Comparison of ENCODE assay signal across 17 cellular contexts in the genomic region with DNA sequence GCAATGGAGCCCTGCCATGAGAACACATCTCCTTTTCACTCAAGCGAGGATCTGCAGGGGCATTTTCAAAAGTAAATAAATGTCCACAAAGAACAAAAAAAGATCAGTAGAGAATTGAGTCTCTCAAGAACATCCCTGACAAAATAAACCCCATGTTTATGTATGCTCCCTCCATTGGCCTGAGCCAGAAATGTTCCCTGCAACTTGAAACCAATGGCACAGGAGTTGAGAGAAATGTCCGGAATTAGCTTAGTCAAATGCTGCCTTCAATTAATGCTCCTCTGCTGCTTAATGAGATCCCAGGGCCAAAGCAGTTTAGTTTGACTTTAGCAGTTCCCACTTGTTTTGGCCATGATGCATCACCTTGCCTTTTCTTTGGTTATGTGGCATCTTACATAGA.
DNase-seq lines count a peak whose midpoint lies in the region; ATAC-seq, FAIRE-seq and TF ChIP-seq lines count a peak whose summit lies in the region.
"Had no signal": no experiment of that assay in that cellular context is flagged by ENCODE, and none has a peak within 500 bp of the region (broad histone marks: within the 10 kb centered on the region; RNA-seq: fewer than 3 reads in every experiment).

No MANE protein-coding gene starts in this region.

- no peaks in the 10 kb centered on the region for H3K79me2 ChIP-seq in trophoblast cell (ENCODE audit: control insufficient read depth, insufficient read depth, low read length, poor library complexity)

- peak; percentile 36 for FAIRE-seq in GM12892 (lab: Jason Lieb, UNC)
- FAIRE-seq: H1 had no signal

- no peak overlapping the region for H2BK5ac ChIP-seq in trophoblast cell (ENCODE audit: low read depth, low read length, poor library complexity)

- H3K27me3 Mint-ChIP-seq in activated naive CD8-positive, alpha-beta T cell treated with anti-CD3 and anti-CD28 coated beads, Interleukin-2, amount 50 U/mL, for 24 hours, result no peaks in the 10 kb centered on the region
- H3K27me3 Mint-ChIP-seq: B cell had no signal

- H3K9ac ChIP-seq in adipocyte (ENCODE audit: low read length), result no peak overlapping the region
- H3K9ac ChIP-seq in trophoblast cell (ENCODE audit: low read length), result peak overlapping the region; percentile 26

- H3K4me3 ChIP-seq in adipocyte (ENCODE audit: low read length) (no peak overlapping the region), trophoblast cell (ENCODE audit: low read depth, low read length) (no peak overlapping the region)

- no peak for DNase-seq in GM12892 (ENCODE audit: insufficient read length)
- DNase-seq in NCI-H526 treated with DMSO at 0.1 percent for 48 hours (lab: John Stamatoyannopoulos, UW), result peak; percentile 44
- peak; percentile 37 for DNase-seq in adipocyte (ENCODE audit: low read depth)
- no peak for DNase-seq in trophoblast cell
- no peak for DNase-seq in activated naive CD8-positive, alpha-beta T cell treated with anti-CD3 and anti-CD28 coated beads, Interleukin-2, amount 50 U/mL, for 24 hours
- no peak for DNase-seq in activated CD4-positive, alpha-beta T cell treated with anti-CD3 and anti-CD28 coated beads, Interleukin-2, amount 50 U/mL, for 48 hours
- DNase-seq in dedifferentiated amniotic fluid mesenchymal stem cell (ENCODE audit: extremely low spot score), result no peak
- DNase-seq: C1 segment of cervical spinal cord; CD4-positive, CD25-positive, alpha-beta regulatory T cell; CD8-positive, alpha-beta memory T cell; COR-L47; DMS153; DMS79; GDM1; H9 had no signal

- H3K36me3 ChIP-seq in adipocyte (ENCODE audit: control insufficient read depth, insufficient read depth, low read length, severe bottlenecking) (peaks cover 11% of the 10 kb centered on the region), trophoblast cell (ENCODE audit: control insufficient read depth in 1 of 2, insufficient read depth in 2 of 2, low read length in 2 of 2) (no peaks in the 10 kb centered on the region)

- no peak for TF ChIP-seq POLR2A in GM12892 (IDR thresholded peaks at IDR 0.05; ENCODE audit: low read depth, low read length)

- H3K27ac ChIP-seq in trophoblast cell (ENCODE audit: low read depth, low read length), result no peak overlapping the region

- peaks cover 43% of the 10 kb centered on the region for H3K4me1 ChIP-seq in adipocyte (ENCODE audit: control insufficient read depth, insufficient read depth, low read length)
- H3K4me1 ChIP-seq in trophoblast cell (ENCODE audit: control insufficient read depth in 1 of 2, insufficient read depth in 2 of 2, low read length in 2 of 2), result no peaks in the 10 kb centered on the region

- no peaks in the 10 kb centered on the region for H3K79me1 ChIP-seq in trophoblast cell (ENCODE audit: low read length)

- H3K36me3 Mint-ChIP-seq in activated naive CD8-positive, alpha-beta T cell treated with anti-CD3 and anti-CD28 coated beads, Interleukin-2, amount 50 U/mL, for 24 hours (ENCODE audit: low read depth), result no peaks in the 10 kb centered on the region
- H3K36me3 Mint-ChIP-seq: CD4-positive, CD25-positive, alpha-beta regulatory T cell; CD8-positive, alpha-beta memory T cell had no signal

- peaks cover 10% of the 10 kb centered on the region for H3K4me1 Mint-ChIP-seq in activated naive CD8-positive, alpha-beta T cell treated with anti-CD3 and anti-CD28 coated beads, Interleukin-2, amount 50 U/mL, for 24 hours

- no peak overlapping the region for H3K4me2 ChIP-seq in trophoblast cell (ENCODE audit: low read length)

- H3K27me3 ChIP-seq in adipocyte (replicated peaks; ENCODE audit: control insufficient read depth, insufficient read depth, low read length), result no peaks in the 10 kb centered on the region
- H3K27me3 ChIP-seq in trophoblast cell (ENCODE audit: insufficient read depth, low read length), result no peaks in the 10 kb centered on the region

- no CpG with 5 or more reads among the region's 2 CpGs for WGBS in trophoblast cell (ENCODE audit: extremely low coverage, insufficient coverage, insufficient read length)

- H3K9me3 ChIP-seq in adipocyte (ENCODE audit: control insufficient read depth, low read length) (no peaks in the 10 kb centered on the region), trophoblast cell (ENCODE audit: insufficient read depth, low read depth, low read length) (no peaks in the 10 kb centered on the region)

- H3K4ac ChIP-seq in trophoblast cell (ENCODE audit: low read depth, low read length), result no peak overlapping the region

- no peak overlapping the region for H2BK120ac ChIP-seq in trophoblast cell (ENCODE audit: insufficient read depth, low read length, poor library complexity)

- no peak overlapping the region for H3K23ac ChIP-seq in trophoblast cell (ENCODE audit: low read length)

- H2AFZ ChIP-seq in trophoblast cell (ENCODE audit: insufficient read depth, low read length, poor library complexity), result no peak overlapping the region

- no peak overlapping the region for H3K4me3 Mint-ChIP-seq in activated naive CD8-positive, alpha-beta T cell treated with anti-CD3 and anti-CD28 coated beads, Interleukin-2, amount 50 U/mL, for 24 hours
- H3K4me3 Mint-ChIP-seq: B cell; CD4-positive, CD25-positive, alpha-beta regulatory T cell; CD8-positive, alpha-beta memory T cell; H9 had no signal

- H2AK5ac ChIP-seq in trophoblast cell (ENCODE audit: low read length), result no peak overlapping the region

- H3K27ac Mint-ChIP-seq in activated naive CD8-positive, alpha-beta T cell treated with anti-CD3 and anti-CD28 coated beads, Interleukin-2, amount 50 U/mL, for 24 hours, result no peak overlapping the region
- H3K27ac Mint-ChIP-seq: B cell; CD4-positive, CD25-positive, alpha-beta regulatory T cell; CD8-positive, alpha-beta memory T cell; H9 had no signal

- no peak overlapping the region for H3K14ac ChIP-seq in trophoblast cell (ENCODE audit: low read length)

- no peak overlapping the region for H4K8ac ChIP-seq in trophoblast cell (ENCODE audit: low read depth, low read length)

- no peak overlapping the region for H4K12ac ChIP-seq in trophoblast cell (ENCODE audit: low read depth, low read length)

- H3K18ac ChIP-seq in trophoblast cell (ENCODE audit: low read length), result no peak overlapping the region

- ATAC-seq in activated naive CD8-positive, alpha-beta T cell treated with anti-CD3 and anti-CD28 coated beads, Interleukin-2, amount 50 U/mL, for 24 hours, result no peak

- H3K9me3 Mint-ChIP-seq in activated naive CD8-positive, alpha-beta T cell treated with anti-CD3 and anti-CD28 coated beads, Interleukin-2, amount 50 U/mL, for 24 hours, result no peaks in the 10 kb centered on the region
- H3K9me3 Mint-ChIP-seq: CD8-positive, alpha-beta memory T cell; H9 had no signal

- no peak overlapping the region for H4K91ac ChIP-seq in trophoblast cell (ENCODE audit: low read depth, low read length)

- H2BK12ac ChIP-seq in trophoblast cell (ENCODE audit: low read length), result no peak overlapping the region

Comparison
In these comparisons a context has a peak if more than half of its experiments do, and no peak if none do; other contexts are left out.
1. DNase-seq: peak in NCI-H526 treated with DMSO at 0.1 percent for 48 hours (single experiment) and adipocyte (single experiment); none in GM12892 (single experiment), trophoblast cell (0 of 2), activated naive CD8-positive, alpha-beta T cell treated with anti-CD3 and anti-CD28 coated beads, Interleukin-2, amount 50 U/mL, for 24 hours (single experiment), activated CD4-positive, alpha-beta T cell treated with anti-CD3 and anti-CD28 coated beads, Interleukin-2, amount 50 U/mL, for 48 hours (0 of 2) and dedifferentiated amniotic fluid mesenchymal stem cell (single experiment).